11 cellular contexts compared by ENCODE assay signal in the genomic region with DNA sequence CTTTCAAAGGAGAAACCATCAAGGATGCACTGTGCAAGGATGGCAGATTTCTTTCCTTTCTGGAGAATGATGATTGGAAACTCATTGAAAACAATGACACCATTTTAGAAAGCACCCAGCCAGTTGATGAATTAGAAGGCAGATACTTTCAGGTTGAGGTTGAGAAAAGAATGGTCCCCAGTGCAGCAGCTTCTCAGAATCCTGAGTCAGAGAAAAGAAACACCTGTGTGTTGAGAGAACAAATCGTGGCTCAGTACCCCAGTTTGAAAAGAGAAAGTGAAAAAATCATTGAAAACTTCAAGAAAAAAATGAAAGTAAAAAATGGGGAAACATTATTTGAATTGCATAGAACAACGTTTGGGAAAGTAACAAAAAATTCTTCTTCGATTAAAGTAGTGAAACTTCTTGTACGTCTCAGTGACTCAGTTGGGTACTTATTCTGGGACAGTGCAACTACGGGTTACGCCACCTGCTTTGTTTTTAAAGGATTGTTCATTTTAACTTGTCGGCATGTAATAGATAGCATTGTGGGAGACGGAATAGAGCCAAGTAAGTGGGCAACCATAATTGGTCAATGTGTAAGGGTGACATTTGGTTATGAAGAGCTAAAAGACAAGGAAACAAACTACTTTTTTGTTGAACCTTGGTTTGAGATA. TPM values are rescaled to one million over a fixed set of nuclear protein-coding genes. Genes with fewer than 3 reads are reported as not detected.
DNase-seq lines count a peak whose midpoint lies in the region; ATAC-seq and TF ChIP-seq lines count a peak whose summit lies in the region.
"Had no signal": no experiment of that assay in that cellular context is flagged by ENCODE, and none has a peak within 500 bp of the region (broad histone marks: within the 10 kb centered on the region; RNA-seq: fewer than 3 reads in every experiment).

No MANE protein-coding gene starts in this region.

- POLR2A ChIA-PET in Panc1 (lab: Charles Lee), result interaction anchor here (0.6 kb wide), 1 partner anchor 14 kb away, joined by 3 read pairs; no protein-coding TSS in a partner anchor

- peaks cover 2% of the 10 kb centered on the region for H3K4me1 Mint-ChIP-seq in osteocyte (ENCODE audit: unreplicated experiment)
- no peaks in the 10 kb centered on the region for H3K4me1 Mint-ChIP-seq in H9

- no peak overlapping the region for H2BK120ac ChIP-seq in H9 (ENCODE audit: low read depth, low read length, poor library complexity, severe bottlenecking)

- H3K23ac ChIP-seq in H9 (ENCODE audit: insufficient read length, low read depth, low read length), result no peak overlapping the region

- BruUV-seq in Panc1 (replicated peaks; lab: Mats Ljungman, UMichigan), result TSS peak; percentile 32

- no peaks in the 10 kb centered on the region for H3K23me2 ChIP-seq in H9 (ENCODE audit: insufficient read length, low read depth, low read length, poor library complexity, severe bottlenecking)

- H3K18ac ChIP-seq in H9 (ENCODE audit: insufficient read length, low read depth, low read length), result no peak overlapping the region

- no peak overlapping the region for H3T11ph ChIP-seq in H9 (ENCODE audit: low read length)

- H3K27ac ChIP-seq in Panc1 (ENCODE audit: low read length) (no peak overlapping the region), H9 (ENCODE audit: insufficient read length, low read depth, low read length) (no peak overlapping the region)

- H2BK5ac ChIP-seq in H9 (ENCODE audit: insufficient read length, low read length), result no peak overlapping the region

- intact Hi-C loops in Panc1 (cut with micrococcal nuclease; ENCODE audit: unreplicated experiment), result loop anchor here (10.0 kb wide), 2 partner anchors 198 to 498 kb away; no protein-coding TSS in a partner anchor

- no peak overlapping the region for H3K14ac ChIP-seq in H9 (ENCODE audit: insufficient read depth, low read length)

- H3K4me3 ChIP-seq in GM06990 (replicated peaks; ENCODE audit: low read depth, low read length) (peak overlapping the region; percentile 42), Panc1 (ENCODE audit: low read depth in 2 of 2, low read length in 2 of 2) (no peak overlapping the region)

- H3K56ac ChIP-seq in H9 (ENCODE audit: insufficient read length, low read depth, low read length), result no peak overlapping the region

- no peak overlapping the region for H2AFZ ChIP-seq in H9 (ENCODE audit: low read length)

- ATAC-seq in GM19025 (IDR thresholded peaks at IDR 0.05; ENCODE audit: low read depth, unreplicated experiment), result peak; percentile 78
- peak; percentile 81 for ATAC-seq in HG02870 (IDR thresholded peaks at IDR 0.05; ENCODE audit: unreplicated experiment)
- no peak for ATAC-seq in Panc1

- H2BK20ac ChIP-seq in H9 (ENCODE audit: low read depth, low read length, poor library complexity, severe bottlenecking), result no peak overlapping the region

- no peak overlapping the region for H4K8ac ChIP-seq in H9 (replicated peaks; ENCODE audit: insufficient read length, low read depth, low read length)

- no peak overlapping the region for H3K4me2 ChIP-seq in H9 (ENCODE audit: insufficient read depth, insufficient read length, low read length)

- WGBS in H9 (ENCODE audit: extremely low coverage, insufficient read length, low lambda C conversion rate), result no CpG with 5 or more reads among the region's 8 CpGs

- in situ Hi-C loops in Panc1 (cut with HindIII; ENCODE audit: low pct_unique_long_range_greater_than_20kb, low sequenced_read_pairs), result no loop called here

- H2BK15ac ChIP-seq in H9 (ENCODE audit: low read depth, low read length), result no peak overlapping the region

- H3K36me3 ChIP-seq in GM06990 (ENCODE audit: control insufficient read depth, insufficient read depth, low read length) (no peaks in the 10 kb centered on the region; the same call in 1 of the 2 replicates), Panc1 (ENCODE audit: control insufficient read depth, insufficient read depth, low read length) (peaks cover 6% of the 10 kb centered on the region)

- H3K4ac ChIP-seq in H9 (ENCODE audit: low read depth, low read length), result no peak overlapping the region

- H3K4me3 Mint-ChIP-seq in osteocyte (ENCODE audit: unreplicated experiment) (no peak overlapping the region), H9 (no peak overlapping the region)

- H3K27me3 ChIP-seq in GM06990 (replicated peaks; ENCODE audit: control insufficient read depth, insufficient read depth, low read length), result no peaks in the 10 kb centered on the region
- H3K27me3 ChIP-seq in Panc1 (ENCODE audit: control insufficient read depth, insufficient read depth, low read length), result no peaks in the 10 kb centered on the region
- no peaks in the 10 kb centered on the region for H3K27me3 ChIP-seq in H9 (ENCODE audit: insufficient read depth, low read length)

- H3K4me1 ChIP-seq in Panc1 (ENCODE audit: control insufficient read depth, insufficient read depth, low read length) (no peaks in the 10 kb centered on the region), H9 (ENCODE audit: insufficient read depth, low read length) (no peaks in the 10 kb centered on the region)

- no peaks in the 10 kb centered on the region for H3K79me2 ChIP-seq in H9 (ENCODE audit: insufficient read depth, low read length)

- DNase-seq in GM06990 (ENCODE audit: extremely low read depth, insufficient read length), result peak; percentile 60
- DNase-seq in Panc1 (ENCODE audit: low read depth, low spot score), result no peak
- no peak for DNase-seq in medulla oblongata (ENCODE audit: extremely low spot score)
- no peak for DNase-seq in osteocyte (ENCODE audit: extremely low spot score, unreplicated experiment)
- no peak for DNase-seq in cerebellar nuclear complex (lab: John Stamatoyannopoulos, UW)
- DNase-seq in H9, result no peak
- DNase-seq: activated CD8-positive, alpha-beta memory T cell treated with anti-CD3 and anti-CD28 coated beads for 24 hours; effector memory CD4-positive, alpha-beta T cell; NCI-H526 had no signal

- peaks cover 22% of the 10 kb centered on the region for H3K36me3 Mint-ChIP-seq in osteocyte (ENCODE audit: unreplicated experiment)
- peaks cover 8 to 28% (median 27%) of the 10 kb centered on the region in 3 experiments; a peak in 6 of 7 replicates for H3K36me3 Mint-ChIP-seq in H9 (ENCODE audit: insufficient read depth in 1 of 3, low read depth in 3 of 3)

- H3K27ac Mint-ChIP-seq in osteocyte (ENCODE audit: unreplicated experiment) (no peak overlapping the region), H9 (no peak overlapping the region)

- no peaks in the 10 kb centered on the region for H4K20me1 ChIP-seq in H9 (ENCODE audit: control insufficient read depth, insufficient read depth, insufficient read length)

- no peak overlapping the region for H4K5ac ChIP-seq in H9 (ENCODE audit: insufficient read length, low read depth, low read length)

- H3K9ac ChIP-seq in H9 (ENCODE audit: extremely low read depth, insufficient read length, low read length), result no peak overlapping the region

- no peaks in the 10 kb centered on the region for H3K27me3 Mint-ChIP-seq in osteocyte (ENCODE audit: unreplicated experiment)
- H3K27me3 Mint-ChIP-seq in H9 (ENCODE audit: low read depth), result no peaks in the 10 kb centered on the region

- no peak overlapping the region for H2BK12ac ChIP-seq in H9 (ENCODE audit: insufficient read length, low read depth, low read length)

- no peak overlapping the region for H2AK5ac ChIP-seq in H9 (ENCODE audit: insufficient read length, low read length)

- H3K9me3 Mint-ChIP-seq in osteocyte (ENCODE audit: unreplicated experiment) (no peaks in the 10 kb centered on the region), H9 (no peaks in the 10 kb centered on the region)

- no peaks in the 10 kb centered on the region for H3K79me1 ChIP-seq in H9 (ENCODE audit: insufficient read depth, low read depth, low read length, poor library complexity, severe bottlenecking)

- no peak for TF ChIP-seq CTCF in GM06990 (IDR thresholded peaks at IDR 0.05; ENCODE audit: insufficient read depth, low read length, poor library complexity, severe bottlenecking)
- TF ChIP-seq CTCF in Panc1 (IDR thresholded peaks at IDR 0.05), result no peak
- no peak for TF ChIP-seq CTCF in osteocyte (IDR thresholded peaks at IDR 0.05)
- TF ChIP-seq CTCF in H9 (conservative IDR thresholded peaks at IDR 0.05), result no peak

- no peak overlapping the region for H4K91ac ChIP-seq in H9 (ENCODE audit: insufficient read length, low read depth, low read length)

- CTCF ChIA-PET in Panc1 (lab: Charles Lee), result interaction anchor here (0.6 kb wide), 1 partner anchor 12 kb away, joined by 6 read pairs; no protein-coding TSS in a partner anchor

- H3K9me3 ChIP-seq in Panc1 (ENCODE audit: control insufficient read depth, insufficient read depth, low read depth, low read length), result no peaks in the 10 kb centered on the region
- H3K9me3 ChIP-seq in H9 (ENCODE audit: control insufficient read depth, low read depth, low read length), result no peaks in the 10 kb centered on the region

RNA-seq across cellular contexts. Expression of a gene that starts 9.8 kb away (rescaled TPM):
- total RNA-seq in Panc1 (2021; ENCODE audit: unreplicated experiment), result 37.9 TPM
- 9.1 TPM for polyA plus RNA-seq in Panc1 (2012; ENCODE audit: insufficient read length)
- total RNA-seq in osteocyte, result 43.0 and 48.5 TPM in 2 replicates
- total RNA-seq in H9 (2021), result 16.8 and 20.1 TPM in 2 replicates

RNA-seq across cellular contexts. Expression of a gene that starts 19.5 kb away (rescaled TPM):
- total RNA-seq in Panc1 (2021; ENCODE audit: unreplicated experiment) (0.21 TPM), osteocyte (1.2 and 2.7 TPM in 2 replicates), H9 (2021) (13.0 and 13.9 TPM in 2 replicates)
- polyA plus RNA-seq in Panc1 (2012; ENCODE audit: insufficient read length), result 0.08 TPM

RNA-seq across cellular contexts. Expression of a gene that starts 45.4 kb away (rescaled TPM):
- total RNA-seq in Panc1 (2021; ENCODE audit: unreplicated experiment), result 23.6 TPM
- polyA plus RNA-seq in Panc1 (2012; ENCODE audit: insufficient read length), result 3.6 TPM
- total RNA-seq in osteocyte, result 2.7 and 2.8 TPM in 2 replicates
- 31.9 and 35.0 TPM in 2 replicates for total RNA-seq in H9 (2021)
